In genomic region chr11:132886335-132886734, GRCh38 we compare ENCODE assay signal across 1 cellular context.
TF ChIP-seq lines count a peak whose summit lies in the region.

No MANE protein-coding gene starts in this region.

TF ChIP-seq in H1, 55 proteins besides CTCF, POLR2A, EP300 and RAD21 (continued from another document):
- TF ChIP-seq MAFK (IDR thresholded peaks at IDR 0.05; ENCODE audit: low read depth, low read length), result no peak
